Comparison of ENCODE assay signal across 1 cellular context in genomic region chr3:155079795-155080546, GRCh38.
TF ChIP-seq lines count a peak whose summit lies in the region.

TSS of gene MME (plus strand) at chr3:155080319. CDS start at chr3:155084168, 3,849 bp downstream.

TF ChIP-seq in WTC11, 78 proteins besides CTCF, POLR2A, EP300 and RAD21 (continued from another document):
- TF ChIP-seq STAT6 (CRISPR knock-in tag; conservative IDR thresholded peaks at IDR 0.05; ENCODE audit: low read depth) (no peak), MYBL2 (CRISPR knock-in tag; IDR thresholded peaks at IDR 0.05) (no peak; the same call in 1 of the 2 replicates), USF2 (CRISPR knock-in tag; IDR thresholded peaks at IDR 0.05) (no peak), ZNF671 (CRISPR knock-in tag; IDR thresholded peaks at IDR 0.05) (no peak), ATF2 (CRISPR knock-in tag; IDR thresholded peaks at IDR 0.05; ENCODE audit: borderline replicate concordance, low read depth) (no peak), AFF4 (CRISPR knock-in tag; IDR thresholded peaks at IDR 0.05; ENCODE audit: borderline replicate concordance) (0 out of 2 replicates have a peak, but pooled peaks have one; percentile 61), NR2C2 (CRISPR knock-in tag; IDR thresholded peaks at IDR 0.05) (no peak), ZSCAN18 (CRISPR knock-in tag; IDR thresholded peaks at IDR 0.05) (no peak), ZNF232 (CRISPR knock-in tag; IDR thresholded peaks at IDR 0.05) (0 out of 2 replicates have a peak, but pooled peaks have one; percentile 73), GTF2I (CRISPR knock-in tag; conservative IDR thresholded peaks at IDR 0.05) (no peak), ZNF219 (CRISPR knock-in tag; IDR thresholded peaks at IDR 0.05; ENCODE audit: borderline replicate concordance) (no peak), ERG (CRISPR knock-in tag; IDR thresholded peaks at IDR 0.05) (no peak), MXD4 (CRISPR knock-in tag; IDR thresholded peaks at IDR 0.05; ENCODE audit: borderline replicate concordance) (no peak), ZMAT4 (CRISPR knock-in tag; IDR thresholded peaks at IDR 0.05) (no peak), ZNF121 (CRISPR knock-in tag; IDR thresholded peaks at IDR 0.05) (no peak), JUN (CRISPR knock-in tag; IDR thresholded peaks at IDR 0.05) (no peak), RELA (CRISPR knock-in tag; IDR thresholded peaks at IDR 0.05; ENCODE audit: borderline replicate concordance) (no peak), TEAD4 (CRISPR knock-in tag; IDR thresholded peaks at IDR 0.05) (no peak), ZNF512 (CRISPR knock-in tag; IDR thresholded peaks at IDR 0.05; ENCODE audit: borderline replicate concordance) (no peak), TCF7 (CRISPR knock-in tag; IDR thresholded peaks at IDR 0.05; ENCODE audit: low read depth) (no peak), HMGA2 (CRISPR knock-in tag; IDR thresholded peaks at IDR 0.05) (no peak), ZBTB21 (CRISPR knock-in tag; IDR thresholded peaks at IDR 0.05; ENCODE audit: borderline replicate concordance) (no peak), ZNF423 (CRISPR knock-in tag; IDR thresholded peaks at IDR 0.05) (no peak), SOX15 (CRISPR knock-in tag; IDR thresholded peaks at IDR 0.05) (no peak), ZNF532 (CRISPR knock-in tag; IDR thresholded peaks at IDR 0.05; ENCODE audit: borderline replicate concordance) (no peak)
TF ChIP-seq in WTC11: peak in this region for 16.
